Comparison of ENCODE assay signal across 8 cellular contexts in the genomic region with DNA sequence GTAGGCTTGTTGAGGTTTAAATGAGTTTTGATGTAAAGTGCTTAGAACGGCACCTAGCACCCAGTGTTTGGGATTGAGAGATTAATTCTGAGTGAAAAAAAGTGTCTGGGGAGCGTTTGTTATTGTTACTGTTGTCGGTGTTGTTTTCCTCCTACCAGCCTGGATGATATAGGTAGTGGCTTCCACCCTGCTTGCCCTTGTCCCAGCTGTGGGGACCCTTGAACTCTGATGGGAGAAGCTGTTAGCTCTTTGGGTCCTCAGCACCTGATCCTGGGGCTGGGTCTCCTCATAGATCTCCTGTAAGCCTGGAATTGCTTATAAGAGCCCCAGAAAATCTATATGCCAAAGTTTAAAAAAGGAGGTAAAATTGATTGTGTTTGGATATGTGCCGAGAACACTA. TPM values are rescaled to one million over a fixed set of nuclear protein-coding genes. Genes with fewer than 3 reads are reported as not detected.
A peak's percentile ranks its signal among the peaks of the same experiment; 100 is the strongest.
DNase-seq lines count a peak whose midpoint lies in the region; ATAC-seq and TF ChIP-seq lines count a peak whose summit lies in the region.

No MANE protein-coding gene starts in this region.

- intact Hi-C loops in heart right ventricle (cut with DNase I): loop anchor here in 4 of 10 donors (1.0 to 10.0 kb wide), 3 partner anchors 14 to 88 kb away; a partner anchor contains a TSS
- intact Hi-C loops in left cardiac atrium (cut with DNase I): no loop called here
- intact Hi-C loops in uterus (cut with DNase I; ENCODE audit: low total_unique reads): loop anchor here (5.0 kb wide), 1 partner anchor 161 kb away; no protein-coding TSS in a partner anchor

- TF ChIP-seq POLR2A in uterus (IDR thresholded peaks at IDR 0.05): no peak

- H3K4me3 Mint-ChIP-seq in activated naive CD8-positive, alpha-beta T cell: peak overlapping the region; percentile 91

- H3K27ac ChIP-seq in heart right ventricle: peak overlapping the region in 9 of 10 donors; percentile 68 to 91 (median 80)
- peak overlapping the region; percentile 5 to 58 for H3K27ac ChIP-seq in uterus

- peak overlapping the region; percentile 7 for H3K9ac ChIP-seq in mucosa of stomach (ENCODE audit: low read length)

- TF ChIP-seq CTCF in heart right ventricle (IDR thresholded peaks at IDR 0.05): no peak
- TF ChIP-seq CTCF in uterus (IDR thresholded peaks at IDR 0.05): no peak

- 81 to 88% methylated on average over 4 of the region's 4 CpGs for WGBS in heart right ventricle, 2 donors

- peaks cover 2% of the 10 kb centered on the region for H3K36me3 Mint-ChIP-seq in activated naive CD8-positive, alpha-beta T cell

- DNase-seq in heart right ventricle (no peak), left cardiac atrium (no peak), uterus (no peak), kidney glomerular epithelial cell (lab: John Stamatoyannopoulos, UW) (no peak), NCI-H82 treated with DMSO at 0.1 percent for 48 hours (lab: John Stamatoyannopoulos, UW; ENCODE audit: unreplicated experiment) (no peak)

- peak overlapping the region; percentile 99 for H3K27ac Mint-ChIP-seq in activated naive CD8-positive, alpha-beta T cell

- H3K27me3 Mint-ChIP-seq in activated naive CD8-positive, alpha-beta T cell: no peaks in the 10 kb centered on the region

- no peaks in the 10 kb centered on the region for H3K9me3 Mint-ChIP-seq in activated naive CD8-positive, alpha-beta T cell (ENCODE audit: low read depth)

- ATAC-seq in heart right ventricle (no peak), left cardiac atrium (no peak), GM19463 (IDR thresholded peaks at IDR 0.05; ENCODE audit: unreplicated experiment) (no peak)

- H3K27me3 ChIP-seq in heart right ventricle (no peaks in the 10 kb centered on the region), mucosa of stomach (ENCODE audit: control insufficient read depth, insufficient read depth, low read length) (peaks cover 27% of the 10 kb centered on the region), uterus (no peaks in the 10 kb centered on the region)

- H3K9me3 ChIP-seq in heart right ventricle: no peaks in the 10 kb centered on the region
- no peaks in the 10 kb centered on the region for H3K9me3 ChIP-seq in mucosa of stomach (ENCODE audit: control insufficient read depth, low read length)
- H3K9me3 ChIP-seq in uterus: no peaks in the 10 kb centered on the region

- H3K36me3 ChIP-seq in heart right ventricle (peaks cover 0 to under 1% (median 0%) of the 10 kb centered on the region in 9 donors), mucosa of stomach (ENCODE audit: control insufficient read depth, insufficient read depth, low read length) (no peaks in the 10 kb centered on the region), uterus (no peaks in the 10 kb centered on the region)

- H3K4me1 ChIP-seq in heart right ventricle (peaks cover 28 to 90% (median 79%) of the 10 kb centered on the region in 9 donors), mucosa of stomach (ENCODE audit: control insufficient read depth, insufficient read depth, low read length) (peaks cover 39% of the 10 kb centered on the region), uterus (peaks cover 0 to 6% of the 10 kb centered on the region in 2 donors)

- peaks cover 73% of the 10 kb centered on the region for H3K4me1 Mint-ChIP-seq in activated naive CD8-positive, alpha-beta T cell (ENCODE audit: low read depth)

- H3K4me3 ChIP-seq in heart right ventricle (peak overlapping the region in 5 of 10 donors; percentile 10 to 70 (median 27)), mucosa of stomach (ENCODE audit: low read length) (no peak overlapping the region), uterus (no peak overlapping the region)

RNA-seq across cellular contexts. Expression of a gene that starts 4.9 kb away (rescaled TPM):
- 10 to 100 TPM in 5 of 10 donors, 1 to 10 TPM in 5; 6.3 to 28.7 (median 9.8) TPM for total RNA-seq in heart right ventricle
- 10 to 100 TPM in 1 of 2 donors, 1 to 10 TPM in 1; 5.3 to 11.1 TPM for polyA plus RNA-seq in heart right ventricle
- total RNA-seq in left cardiac atrium: 10 to 100 TPM; 16.6 to 18.6 TPM
- 10 to 100 TPM in 1 of 4 donors, 1 to 10 TPM in 3; 2.6 to 12.3 (median 3.6) TPM for total RNA-seq in uterus

RNA-seq across cellular contexts. Expression of a gene that starts 35.3 kb away (rescaled TPM):
- under 1 TPM in 2 of 10 donors, not detected in 8; 0.13 to 0.16 TPM for total RNA-seq in heart right ventricle
- not detected for polyA plus RNA-seq in heart right ventricle
- not detected for total RNA-seq in left cardiac atrium
- not detected for total RNA-seq in uterus
